ENCODE assay signal across 8 cellular contexts in genomic region chr14:106348873-106349540, GRCh38.
DNase-seq lines count a peak whose midpoint lies in the region; ATAC-seq and TF ChIP-seq lines count a peak whose summit lies in the region.
"Not testable (repeated sequence)": the region's sequence is repeated elsewhere in the genome, so short reads cannot be mapped to it uniquely, and the experiment has no call there.

No MANE protein-coding gene starts in this region.

- ATAC-seq in activated B cell treated with CpG ODN at 0.5 μM for 24 hours (ENCODE audit: low read depth) = peak; percentile 81
- not testable (repeated sequence) for ATAC-seq in upper lobe of left lung (ENCODE audit: low FRiP score in 2 of 2)

- POLR2A ChIA-PET in activated B cell treated with CpG ODN at 0.5 μM for 24 hours (lab: Charles Lee) = not testable (repeated sequence)

- intact Hi-C loops in activated B cell treated with CpG ODN at 0.5 μM for 24 hours (cut with micrococcal nuclease) = loop anchor here (1.0 kb wide), 1 partner anchor 14 kb away; no protein-coding TSS in a partner anchor
- intact Hi-C loops in colonic mucosa (cut with DNase I) = not testable (repeated sequence)

- peak overlapping the region; percentile 63 for H3K4me3 ChIP-seq in GM08714 (ENCODE audit: low read length)
- not testable (repeated sequence) for H3K4me3 ChIP-seq in MG63, colonic mucosa, upper lobe of left lung

- not testable (repeated sequence) for H3K36me3 Mint-ChIP-seq in activated B cell treated with CpG ODN at 0.5 μM for 24 hours (ENCODE audit: low read depth); activated T-cell treated with anti-CD3 and anti-CD28 coated beads, Interleukin-2, amount 50 U/mL, for 24 hours (ENCODE audit: low read depth)

- not testable (repeated sequence) for TF ChIP-seq EP300 in upper lobe of left lung (IDR thresholded peaks at IDR 0.05)

- not testable (repeated sequence) for TF ChIP-seq CTCF in activated B cell treated with CpG ODN at 0.5 μM for 24 hours (IDR thresholded peaks at IDR 0.05)
- TF ChIP-seq CTCF in colonic mucosa (IDR thresholded peaks at IDR 0.05) (peak; percentile 60), upper lobe of left lung (IDR thresholded peaks at IDR 0.05) (peak; percentile 24 to 69 (median 40))

- H3K4me3 Mint-ChIP-seq in activated B cell treated with CpG ODN at 0.5 μM for 24 hours = peak overlapping the region; percentile 33
- H3K4me3 Mint-ChIP-seq in activated T-cell treated with anti-CD3 and anti-CD28 coated beads, Interleukin-2, amount 50 U/mL, for 24 hours = not testable (repeated sequence)

- H3K27me3 Mint-ChIP-seq in activated B cell treated with CpG ODN at 0.5 μM for 24 hours; activated T-cell treated with anti-CD3 and anti-CD28 coated beads, Interleukin-2, amount 50 U/mL, for 24 hours: not testable (repeated sequence)

- not testable (repeated sequence) for H3K4me1 ChIP-seq in colonic mucosa, upper lobe of left lung

- not testable (repeated sequence) for H3K9me3 ChIP-seq in MG63, colonic mucosa, upper lobe of left lung

- peak; percentile 46 for DNase-seq in MG63
- peak; percentile 70 for DNase-seq in activated B cell treated with CpG ODN at 0.5 μM for 24 hours
- peak; percentile 97 for DNase-seq in activated T-cell treated with anti-CD3 and anti-CD28 coated beads, Interleukin-2, amount 50 U/mL, for 24 hours
- peak; percentile 64 for DNase-seq in colonic mucosa
- DNase-seq in mucosa of gallbladder (ENCODE audit: low spot score) = peak; percentile 25
- peak; percentile 67 to 68 for DNase-seq in stimulated activated CD4-positive, alpha-beta T cell treated with anti-CD3 and anti-CD28 coated beads, Interleukin-4, amount 100 ng/mL, for 4 hours
- peak; percentile 78 to 89 for DNase-seq in upper lobe of left lung

- not testable (repeated sequence) for H3K27ac ChIP-seq in colonic mucosa, upper lobe of left lung

- not testable (repeated sequence) for H3K27me3 ChIP-seq in MG63, colonic mucosa, upper lobe of left lung

- CTCF ChIA-PET in activated B cell treated with CpG ODN at 0.5 μM for 24 hours (lab: Charles Lee) = interaction anchor here (1.2 kb wide), 1 partner anchor 24 kb away, joined by 3 read pairs; no protein-coding TSS in a partner anchor

- WGBS in upper lobe of left lung, 2 donors = 29 to 34% methylated on average over 12 to 14 of the region's 18 CpGs

- TF ChIP-seq POLR2A in upper lobe of left lung (IDR thresholded peaks at IDR 0.05) = not testable (repeated sequence)

- H3K9me3 Mint-ChIP-seq in activated B cell treated with CpG ODN at 0.5 μM for 24 hours; activated T-cell treated with anti-CD3 and anti-CD28 coated beads, Interleukin-2, amount 50 U/mL, for 24 hours: not testable (repeated sequence)

- H3K4me1 Mint-ChIP-seq in activated B cell treated with CpG ODN at 0.5 μM for 24 hours = peaks cover 35% of the 10 kb centered on the region
- H3K4me1 Mint-ChIP-seq in activated T-cell treated with anti-CD3 and anti-CD28 coated beads, Interleukin-2, amount 50 U/mL, for 24 hours (ENCODE audit: low read depth) = not testable (repeated sequence)

- not testable (repeated sequence) for H3K9ac ChIP-seq in colonic mucosa (ENCODE audit: low read depth in 2 of 2, low read length in 2 of 2)

- not testable (repeated sequence) for H3K27ac Mint-ChIP-seq in activated B cell treated with CpG ODN at 0.5 μM for 24 hours; activated T-cell treated with anti-CD3 and anti-CD28 coated beads, Interleukin-2, amount 50 U/mL, for 24 hours

- not testable (repeated sequence) for H3K36me3 ChIP-seq in MG63, colonic mucosa, upper lobe of left lung

Comparison
In these comparisons a context has a peak if more than half of its experiments do, and no peak if none do; other contexts are left out.
1. DNase-seq: peak in every context shown above with its lines; median percentile 97 in activated T-cell treated with anti-CD3 and anti-CD28 coated beads, Interleukin-2, amount 50 U/mL, for 24 hours; 84 in upper lobe of left lung; 70 in activated B cell treated with CpG ODN at 0.5 μM for 24 hours; 68 in stimulated activated CD4-positive, alpha-beta T cell treated with anti-CD3 and anti-CD28 coated beads, Interleukin-4, amount 100 ng/mL, for 4 hours; 64 in colonic mucosa; 46 in MG63; 25 in mucosa of gallbladder.